In the genomic region with DNA sequence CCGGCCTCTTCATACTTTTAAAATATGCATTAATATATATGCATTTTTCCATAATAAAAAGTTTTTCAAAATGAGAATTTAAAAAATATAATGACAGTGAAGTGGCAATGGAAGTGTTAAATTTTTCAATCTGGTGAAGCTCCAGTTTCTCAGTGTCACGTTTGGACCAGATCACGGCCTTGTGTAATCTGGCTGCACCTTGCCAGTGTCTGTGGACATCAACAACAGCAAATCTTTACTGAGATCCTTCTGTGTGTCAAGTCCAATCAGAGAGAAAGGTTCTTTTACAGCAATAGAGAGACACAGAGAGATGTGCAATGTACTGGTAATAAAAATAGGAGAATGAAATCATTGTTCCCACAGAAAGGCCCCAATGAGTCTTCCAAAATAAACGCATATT, we compare ENCODE assay signal across 22 cellular contexts.
"Had no signal": no experiment of that assay in that cellular context is flagged by ENCODE, and none has a peak within 500 bp of the region (broad histone marks: within the 10 kb centered on the region; RNA-seq: fewer than 3 reads in every experiment).

No MANE protein-coding gene starts in this region.

- H3K9me3 ChIP-seq: colonic mucosa, esophagus muscularis mucosa, gastroesophageal sphincter, heart right ventricle, left lung, lower lobe of right lung, mucosa of descending colon had no signal

- H3K36me3 ChIP-seq: colonic mucosa, esophagus muscularis mucosa, gastroesophageal sphincter, heart right ventricle, left lung, lower lobe of right lung had no signal

- H3K4me1 ChIP-seq: colonic mucosa, esophagus muscularis mucosa, foreskin keratinocyte, gastroesophageal sphincter, heart right ventricle, left lung, lower lobe of right lung had no signal

- DNase-seq: colonic mucosa; cortex of kidney; effector CD4-positive, alpha-beta T cell; effector memory CD4-positive, alpha-beta T cell; foreskin keratinocyte; glutamatergic neuron; heart right ventricle; hippocampal formation; kidney glomerular epithelial cell; left colon; left lung; left ventricle myocardium superior; lower lobe of right lung; mesenchymal stem cell; mucosa of descending colon; naive B cell had no signal

- H3K27ac ChIP-seq: colonic mucosa, esophagus muscularis mucosa, foreskin keratinocyte, gastroesophageal sphincter, heart right ventricle, left lung, lower lobe of right lung had no signal

- H3K4me3 ChIP-seq: colonic mucosa, esophagus muscularis mucosa, gastroesophageal sphincter, heart right ventricle, left lung, lower lobe of right lung, mucosa of descending colon had no signal

- H3K27me3 ChIP-seq: colonic mucosa, esophagus muscularis mucosa, foreskin keratinocyte, gastroesophageal sphincter, heart right ventricle, left lung had no signal

- FAIRE-seq: endothelial cell of umbilical vein, frontal cortex, islet of Langerhans, keratinocyte had no signal

- ATAC-seq: foreskin keratinocyte, gastroesophageal sphincter, heart right ventricle, left lung, left ventricle myocardium superior, lower lobe of right lung, mucosa of descending colon had no signal
